Comparison of ENCODE assay signal across 35 cellular contexts in genomic region chr5:6266671-6267197, GRCh38.
"Had no signal": no experiment of that assay in that cellular context is flagged by ENCODE, and none has a peak within 500 bp of the region (broad histone marks: within the 10 kb centered on the region; RNA-seq: fewer than 3 reads in every experiment).

No MANE protein-coding gene starts in this region.

- H3K4me1 ChIP-seq: body of pancreas, breast epithelium had no signal

- H3K4me1 Mint-ChIP-seq: activated B cell treated with CpG ODN at 0.5 μM for 24 hours; activated CD4-positive, alpha-beta T cell treated with anti-CD3 and anti-CD28 coated beads, Interleukin-2, amount 10 ng/mL, durations not matched to agents 7 days and 5 days; activated T-helper 17 cell treated with anti-CD3 and anti-CD28 coated beads, Interleukin-2, amount 50 U/mL, for 72 hours had no signal

- H3K27me3 ChIP-seq: adrenal gland, body of pancreas, brain microvascular endothelial cell, breast epithelium had no signal

- H3K4me3 Mint-ChIP-seq: activated B cell treated with CpG ODN at 0.5 μM for 24 hours; activated CD4-positive, alpha-beta memory T cell treated with anti-CD3 and anti-CD28 coated beads for 36 hours; activated CD4-positive, alpha-beta T cell treated with anti-CD3 and anti-CD28 coated beads, Interleukin-2, amount 10 ng/mL, durations not matched to agents 7 days and 5 days; activated CD8-positive, alpha-beta T cell treated with anti-CD3 and anti-CD28 coated beads for 36 hours; activated naive CD4-positive, alpha-beta T cell treated with anti-CD3 and anti-CD28 coated beads for 36 hours; activated naive CD8-positive, alpha-beta T cell treated with anti-CD3 and anti-CD28 coated beads for 36 hours; activated T-cell treated with anti-CD3 and anti-CD28 coated beads, Interleukin-2, amount 50 U/mL, for 4 hours; activated T-cell treated with anti-CD3 and anti-CD28 coated beads, Interleukin-2, amount 50 U/mL, for 72 hours; activated T-helper 1 cell treated with anti-CD3 and anti-CD28 coated beads, Interleukin-12 subunit alpha, Interleukin-12 subunit beta, Interleukin-2, Interleukin-4 antibody, amounts not matched to agents 30 ng/mL and 10 ng/mL and 1 ng/mL, durations not matched to agents 14 hours and 24 hours and 36 hours; activated T-helper 17 cell treated with anti-CD3 and anti-CD28 coated beads, Interleukin-2, amount 50 U/mL, for 72 hours; T-helper 2 cell treated with Interferon-gamma antibody and Interleukin-4, amounts not matched to agents 5 μg/mL and 100 μg/mL, for 36 hours had no signal

- H3K27ac ChIP-seq: body of pancreas, brain microvascular endothelial cell, breast epithelium, VCaP had no signal

- H3K9me3 Mint-ChIP-seq: activated CD8-positive, alpha-beta T cell treated with anti-CD3 and anti-CD28 coated beads for 36 hours; activated naive CD4-positive, alpha-beta T cell treated with anti-CD3 and anti-CD28 coated beads for 36 hours; activated T-cell treated with anti-CD3 and anti-CD28 coated beads, Interleukin-2, amount 50 U/mL, for 4 hours; activated T-helper 17 cell treated with anti-CD3 and anti-CD28 coated beads, Interleukin-2, amount 50 U/mL, for 72 hours; T-helper 2 cell treated with Interferon-gamma antibody and Interleukin-4, amounts not matched to agents 5 μg/mL and 100 μg/mL, for 36 hours had no signal

- ATAC-seq: activated CD8-positive, alpha-beta T cell treated with anti-CD3 and anti-CD28 coated beads for 36 hours; activated naive CD4-positive, alpha-beta T cell treated with anti-CD3 and anti-CD28 coated beads, Interleukin-2, amount 50 U/mL, for 72 hours; activated T-cell treated with anti-CD3 and anti-CD28 coated beads, Interleukin-2, amount 50 U/mL, for 4 hours; activated T-cell treated with anti-CD3 and anti-CD28 coated beads, Interleukin-2, amount 50 U/mL, for 72 hours; activated T-helper 17 cell treated with anti-CD3 and anti-CD28 coated beads, Interleukin-2, amount 50 U/mL, for 72 hours; body of pancreas had no signal

- DNase-seq: activated B cell treated with CpG ODN at 0.5 μM for 24 hours; activated CD4-positive, alpha-beta memory T cell treated with anti-CD3 and anti-CD28 coated beads for 36 hours; activated CD4-positive, alpha-beta T cell treated with anti-CD3 and anti-CD28 coated beads for 4 hours; activated CD4-positive, alpha-beta T cell treated with anti-CD3 and anti-CD28 coated beads, Interleukin-2, amount 10 ng/mL, durations not matched to agents 7 days and 5 days; activated CD4-positive, alpha-beta T cell treated with anti-CD3 and anti-CD28 coated beads, Interleukin-2, amount 50 U/mL, for 4 hours; activated CD4-positive, CD25-positive, alpha-beta regulatory T cell treated with anti-CD3 and anti-CD28 coated beads, Interleukin-2, amount 50 U/mL, for 72 hours; activated CD8-positive, alpha-beta memory T cell treated with anti-CD3 and anti-CD28 coated beads, Interleukin-2, amount 50 U/mL, for 4 hours; activated CD8-positive, alpha-beta T cell treated with anti-CD3 and anti-CD28 coated beads for 36 hours; activated effector memory CD4-positive, alpha-beta T cell treated with anti-CD3 and anti-CD28 coated beads, Interleukin-2, amount 50 U/mL, for 16 hours; activated gamma-delta T cell treated with Interleukin-2 at 50 U/mL for 16 hours; activated naive CD4-positive, alpha-beta T cell; activated naive CD4-positive, alpha-beta T cell treated with anti-CD3 and anti-CD28 coated beads for 36 hours; activated naive CD4-positive, alpha-beta T cell treated with anti-CD3 and anti-CD28 coated beads, Interleukin-2, amount 50 U/mL, for 16 hours; activated naive CD8-positive, alpha-beta T cell treated with anti-CD3 and anti-CD28 coated beads for 36 hours; activated T-cell treated with anti-CD3 and anti-CD28 coated beads for 4 hours; activated T-cell treated with anti-CD3 and anti-CD28 coated beads, Interleukin-2, amount 50 U/mL, for 1 hour; activated T-cell treated with anti-CD3 and anti-CD28 coated beads, Interleukin-2, amount 50 U/mL, for 4 hours; activated T-cell treated with anti-CD3 and anti-CD28 coated beads, Interleukin-2, amount 50 U/mL, for 72 hours; adrenal gland; amniotic stem cell; aorta; body of pancreas; brain microvascular endothelial cell; central memory CD4-positive, alpha-beta T cell; T-helper 2 cell; T-helper 9 cell had no signal

- H3K4me3 ChIP-seq: adrenal gland, body of pancreas, breast epithelium had no signal

- H3K36me3 ChIP-seq: adrenal gland, brain microvascular endothelial cell, breast epithelium had no signal

- H3K27ac Mint-ChIP-seq: activated B cell treated with CpG ODN at 0.5 μM for 24 hours; activated CD4-positive, alpha-beta memory T cell treated with anti-CD3 and anti-CD28 coated beads for 36 hours; activated CD4-positive, alpha-beta T cell treated with anti-CD3 and anti-CD28 coated beads, Interleukin-2, amount 10 ng/mL, durations not matched to agents 7 days and 5 days; activated CD8-positive, alpha-beta T cell treated with anti-CD3 and anti-CD28 coated beads for 36 hours; activated naive CD4-positive, alpha-beta T cell treated with anti-CD3 and anti-CD28 coated beads for 36 hours; activated naive CD4-positive, alpha-beta T cell treated with anti-CD3 and anti-CD28 coated beads, Interleukin-2, amount 50 U/mL, for 72 hours; activated naive CD8-positive, alpha-beta T cell treated with anti-CD3 and anti-CD28 coated beads for 36 hours; activated T-cell treated with anti-CD3 and anti-CD28 coated beads, Interleukin-2, amount 50 U/mL, for 72 hours; activated T-helper 1 cell treated with anti-CD3 and anti-CD28 coated beads, Interleukin-12 subunit alpha, Interleukin-12 subunit beta, Interleukin-2, Interleukin-4 antibody, amounts not matched to agents 30 ng/mL and 10 ng/mL and 1 ng/mL, durations not matched to agents 14 hours and 24 hours and 36 hours; activated T-helper 17 cell treated with anti-CD3 and anti-CD28 coated beads, Interleukin-2, amount 50 U/mL, for 72 hours; T-helper 2 cell treated with Interferon-gamma antibody and Interleukin-4, amounts not matched to agents 5 μg/mL and 100 μg/mL, for 36 hours had no signal

- H3K36me3 Mint-ChIP-seq: activated CD4-positive, alpha-beta memory T cell treated with anti-CD3 and anti-CD28 coated beads for 36 hours had no signal

- FAIRE-seq: astrocyte, colon, TTC549 had no signal

- H3K27me3 Mint-ChIP-seq: activated B cell treated with CpG ODN at 0.5 μM for 24 hours had no signal

- H3K9me3 ChIP-seq: adrenal gland, body of pancreas had no signal
